Comparison of ENCODE assay signal across 14 cellular contexts in genomic region chr12:132596016-132596415, GRCh38. TPM values are rescaled to one million over a fixed set of nuclear protein-coding genes. Genes with fewer than 3 reads are reported as not detected.
A peak's percentile ranks its signal among the peaks of the same experiment; 100 is the strongest.
DNase-seq lines count a peak whose midpoint lies in the region; ATAC-seq, FAIRE-seq and TF ChIP-seq lines count a peak whose summit lies in the region.
"Had no signal": no experiment of that assay in that cellular context is flagged by ENCODE, and none has a peak within 500 bp of the region (broad histone marks: within the 10 kb centered on the region; RNA-seq: fewer than 3 reads in every experiment).

No MANE protein-coding gene starts in this region.

- H3K9me3 Mint-ChIP-seq in HFFc6: no peaks in the 10 kb centered on the region

- H2BK5ac ChIP-seq in mesenchymal stem cell (ENCODE audit: low read depth, low read length, poor library complexity, severe bottlenecking): no peak overlapping the region

- H3K27me3 Mint-ChIP-seq in HFFc6 (ENCODE audit: insufficient read depth): peaks cover 7% of the 10 kb centered on the region

- H3K4me1 ChIP-seq in K562 (replicated peaks in 1 of 2; ENCODE audit: control insufficient read depth in 2 of 2, insufficient read depth in 2 of 2, low read length in 2 of 2) (peaks cover 7 to 55% of the 10 kb centered on the region in 2 experiments; a peak in 3 of 5 replicates), mesenchymal stem cell (ENCODE audit: control insufficient read depth, insufficient read depth, low read depth, low read length) (peaks cover 19% of the 10 kb centered on the region)
- H3K4me1 ChIP-seq: psoas muscle had no signal

- TF ChIP-seq EP300 in K562 (IDR thresholded peaks at IDR 0.05; ENCODE audit: low read length): no peak

- H3K79me1 ChIP-seq in mesenchymal stem cell (replicated peaks; ENCODE audit: low read length, poor library complexity, severe bottlenecking): no peaks in the 10 kb centered on the region

- TF ChIP-seq CTCF in HFFc6 (IDR thresholded peaks at IDR 0.05) (no peak), K562 (IDR thresholded peaks at IDR 0.05 in 2 of 3, conservative IDR thresholded peaks at IDR 0.05 in 1 of 3; ENCODE audit: insufficient read depth in 2 of 3, low read depth in 1 of 3, low read length in 3 of 3) (no peak)

- FAIRE-seq in K562 (lab: Jason Lieb, UNC): no peak
- FAIRE-seq: TTC549 had no signal

- H3K23ac ChIP-seq in mesenchymal stem cell (ENCODE audit: low read length in 2 of 2): no peak overlapping the region

- DNase-seq in AG08396 (ENCODE audit: low spot score): peak; percentile 59
- peak; percentile 30 for DNase-seq in HFFc6
- no peak for DNase-seq in K562 (ENCODE audit: extremely low read depth in 1 of 4, low spot score in 3 of 4)
- DNase-seq in mesenchymal stem cell: peak; percentile 82
- no peak for DNase-seq in NCI-H146 (lab: John Stamatoyannopoulos, UW)
- no peak for DNase-seq in NCI-H2227 (lab: John Stamatoyannopoulos, UW; ENCODE audit: unreplicated experiment)
- no peak for DNase-seq in activated CD8-positive, alpha-beta memory T cell treated with anti-CD3 and anti-CD28 coated beads, Interleukin-2, amount 50 U/mL, for 4 hours
- no peak for DNase-seq in anterior cingulate cortex (lab: John Stamatoyannopoulos, UW)
- DNase-seq: dorsolateral prefrontal cortex; NCI-H446 treated with DMSO at 0.1 percent for 48 hours; stimulated activated naive B cell treated with anti-CD40 and anti-IgM and Interleukin-4, amounts not matched to agents 10 μg/mL and 1 μg/mL and 100 μg/mL, for 72 hours had no signal

- BruUV-seq in K562 (replicated peaks; lab: Mats Ljungman, UMichigan): no TSS peak

- 0 out of 2 replicates have a peak, but pooled peaks cover 5% of the 10 kb centered on the region for H4K20me1 ChIP-seq in K562 (replicated peaks; ENCODE audit: control insufficient read depth, insufficient read depth, low read length)

- POLR2A ChIA-PET in K562 (lab: Yijun Ruan, JAX): interaction anchor here (0.7 kb wide), 1 partner anchor 35 kb away, joined by 3 read pairs; no protein-coding TSS in a partner anchor

- peaks cover 22 to 41% of the 10 kb centered on the region in 2 experiments for H3K27me3 ChIP-seq in K562 (ENCODE audit: control insufficient read depth in 2 of 2, insufficient read depth in 2 of 2, low read length in 2 of 2)
- peaks cover 3 to 58% of the 10 kb centered on the region in 2 experiments for H3K27me3 ChIP-seq in mesenchymal stem cell (ENCODE audit: control insufficient read depth in 1 of 2, insufficient read depth in 1 of 2, low read length in 2 of 2)

- intact Hi-C loops in K562 (cut with micrococcal nuclease): no loop called here

- H3K27ac ChIP-seq in K562 (ENCODE audit: extremely low read depth, low read depth, low read length) (no peak overlapping the region), mesenchymal stem cell (ENCODE audit: low read length, poor library complexity, severe bottlenecking) (peak overlapping the region; percentile 33)
- H3K27ac ChIP-seq: dorsolateral prefrontal cortex, psoas muscle had no signal

- H2AK5ac ChIP-seq in mesenchymal stem cell (ENCODE audit: low read length, severe bottlenecking): peak overlapping the region; percentile 17

- peaks cover 20% of the 10 kb centered on the region for H3K4me1 Mint-ChIP-seq in HFFc6 (ENCODE audit: low read depth)

- H2BK12ac ChIP-seq in mesenchymal stem cell (ENCODE audit: low read length in 2 of 2): peak overlapping the region; percentile 14 to 65

- no peak overlapping the region for H3K27ac Mint-ChIP-seq in HFFc6
- H3K27ac Mint-ChIP-seq: stimulated activated naive B cell treated with anti-CD40 and anti-IgM and Interleukin-4, amounts not matched to agents 10 μg/mL and 1 μg/mL and 100 μg/mL, for 72 hours had no signal

- H3K9me3 ChIP-seq in K562 (replicated peaks; ENCODE audit: control insufficient read depth, insufficient read depth, low read depth, low read length) (no peaks in the 10 kb centered on the region), mesenchymal stem cell (ENCODE audit: control insufficient read depth, low read length) (no peaks in the 10 kb centered on the region)
- H3K9me3 ChIP-seq: psoas muscle had no signal

- H3K4me2 ChIP-seq in K562 (ENCODE audit: insufficient read depth, low read length) (no peak overlapping the region), mesenchymal stem cell (ENCODE audit: low read length, poor library complexity, severe bottlenecking) (no peak overlapping the region)

- no peaks in the 10 kb centered on the region for H3K79me2 ChIP-seq in K562 (ENCODE audit: control insufficient read depth, insufficient read depth, low read length)

- no peak for TF ChIP-seq POLR2A in K562 (conservative IDR thresholded peaks at IDR 0.05)

- H3K36me3 ChIP-seq in K562 (ENCODE audit: control insufficient read depth, insufficient read depth, low read length) (no peaks in the 10 kb centered on the region), mesenchymal stem cell (ENCODE audit: control insufficient read depth in 1 of 2, insufficient read depth in 2 of 2, low read depth in 1 of 2, low read length in 2 of 2) (no peaks in the 10 kb centered on the region)

- no peak for TF ChIP-seq RAD21 in K562 (CRISPR knock-in tag; conservative IDR thresholded peaks at IDR 0.05 in 1 of 2, IDR thresholded peaks at IDR 0.05 in 1 of 2)

- in situ Hi-C loops in K562 (cut with MboI): no loop called here

- H3K9me1 ChIP-seq in K562 (ENCODE audit: control insufficient read depth, insufficient read depth, low read length): no peaks in the 10 kb centered on the region

- peak overlapping the region; percentile 47 for H3K4me3 Mint-ChIP-seq in HFFc6
- H3K4me3 Mint-ChIP-seq: stimulated activated naive B cell treated with anti-CD40 and anti-IgM and Interleukin-4, amounts not matched to agents 10 μg/mL and 1 μg/mL and 100 μg/mL, for 72 hours had no signal

- peak overlapping the region; percentile 45 to 61 for H3K18ac ChIP-seq in mesenchymal stem cell (ENCODE audit: low read depth in 1 of 2, low read length in 2 of 2)

- no peak for ATAC-seq in K562
- ATAC-seq: psoas muscle; stimulated activated naive B cell treated with anti-CD40 and anti-IgM and Interleukin-4, amounts not matched to agents 10 μg/mL and 1 μg/mL and 100 μg/mL, for 72 hours had no signal

- H3K9ac ChIP-seq in K562 (ENCODE audit: insufficient read depth in 1 of 2, low read depth in 2 of 2, low read length in 2 of 2) (no peak overlapping the region), mesenchymal stem cell (ENCODE audit: low read length) (no peak overlapping the region)

- WGBS in K562 (ENCODE audit: insufficient coverage, low coverage, missing lambda C conversion rate): 34% methylated on average over 14 of the region's 18 CpGs
- WGBS in mesenchymal stem cell: 55% methylated on average over 18 of the region's 18 CpGs

- H2AFZ ChIP-seq in K562 (ENCODE audit: low read depth, low read length) (no peak overlapping the region), mesenchymal stem cell (ENCODE audit: low read depth, low read length) (no peak overlapping the region)

- no peaks in the 10 kb centered on the region for H3K36me3 Mint-ChIP-seq in HFFc6 (ENCODE audit: low read depth)

- CTCF ChIA-PET in K562 (lab: Yijun Ruan, JAX; ENCODE audit: low intra/inter-chr PET ratio): no interaction called here

- H4K91ac ChIP-seq in mesenchymal stem cell (ENCODE audit: low read length): peak overlapping the region; percentile 85

- H3K14ac ChIP-seq in mesenchymal stem cell (ENCODE audit: low read length in 2 of 2): no peak overlapping the region

- H2BK120ac ChIP-seq in mesenchymal stem cell (ENCODE audit: low read depth, low read length): no peak overlapping the region

- H3K4me3 ChIP-seq in K562 (no peak overlapping the region), mesenchymal stem cell (ENCODE audit: insufficient read depth in 1 of 2, low read depth in 1 of 2, low read length in 2 of 2) (no peak overlapping the region)
- H3K4me3 ChIP-seq: dorsolateral prefrontal cortex, psoas muscle had no signal

- H4K8ac ChIP-seq in mesenchymal stem cell (ENCODE audit: low read length): peak overlapping the region; percentile 33

- no peak overlapping the region for H2BK15ac ChIP-seq in mesenchymal stem cell (ENCODE audit: low read depth, poor library complexity, severe bottlenecking)

- H3K4ac ChIP-seq in mesenchymal stem cell (ENCODE audit: low read depth in 1 of 2, low read length in 2 of 2): peak overlapping the region; percentile 42 to 57

RNA-seq across cellular contexts. Expression of gene LRCOL1, which starts 14.4 kb away (rescaled TPM):
- total RNA-seq in HFFc6 (2021; fragmentation: NEBNext Ultra II Directional; extraction: Animal tissue kit (Norgen Biotek cat#: 25700)): under 1 TPM; 0.23 to 1.00 (median 0.52) TPM
- total RNA-seq in K562 (2011; cell fraction: chromatin; rRNA removed; ENCODE audit: low replicate concordance): not detected in 2 replicates
- total RNA-seq in K562 (2011; cell fraction: nucleolus; rRNA removed): not detected in 2 replicates
- total RNA-seq in K562 (2011; cell fraction: nucleoplasm; rRNA removed): not detected in 2 replicates
- total RNA-seq in K562 (2014; rRNA removed) (not detected in 2 replicates), K562 (2014; rRNA removed; fragmentation: Illumina TruSeq; extraction: Trizol) (not detected in 2 replicates), K562 (2015; rRNA removed; fragmentation: Illumina TruSeq; extraction: Trizol) (not detected in 2 replicates), K562 (2021) (not detected in 2 replicates)
- polyA plus RNA-seq in K562 (2011; rRNA removed) (not detected in 2 replicates), K562 (2014; fragmentation: Illumina TruSeq; extraction: Trizol) (not detected in 2 replicates), K562 (2014; fragmentation: Nextera tagmentation; extraction: Ambion mirVana) (not detected), K562 (2014; rRNA removed) (not detected in 2 replicates)
- 0.09 TPM in 1 of 2 replicates, not detected in the other for polyA plus RNA-seq in K562 (2011; cell fraction: cytosol; rRNA removed)
- 0.20 TPM in 1 of 2 replicates, not detected in the other for polyA plus RNA-seq in K562 (2011; cell fraction: nucleus; rRNA removed)
- not detected in 2 replicates for polyA plus RNA-seq in K562 (2012)
- not detected in 2 replicates for polyA minus RNA-seq in K562 (2011; rRNA and poly(A)+ RNA removed)
- polyA minus RNA-seq in K562 (2011; cell fraction: cytosol; rRNA and poly(A)+ RNA removed): not detected in 2 replicates
- not detected in 2 replicates for polyA minus RNA-seq in K562 (2011; cell fraction: nucleus; rRNA and poly(A)+ RNA removed)
- not detected for polyA plus RNA-seq in mesenchymal stem cell (2013, experiment 1 of 2)
- not detected for polyA plus RNA-seq in mesenchymal stem cell (2013, experiment 2 of 2)

RNA-seq across cellular contexts. Expression of gene P2RX2, which starts 22.6 kb away (rescaled TPM):
- total RNA-seq in HFFc6 (2021; fragmentation: NEBNext Ultra II Directional; extraction: Animal tissue kit (Norgen Biotek cat#: 25700)): not detected
- not detected in 2 replicates for total RNA-seq in K562 (2011; cell fraction: chromatin; rRNA removed; ENCODE audit: low replicate concordance)
- not detected in 2 replicates for total RNA-seq in K562 (2011; cell fraction: nucleolus; rRNA removed)
- total RNA-seq in K562 (2011; cell fraction: nucleoplasm; rRNA removed): not detected in 2 replicates
- not detected in 2 replicates for total RNA-seq in K562 (2014; rRNA removed)
- not detected in 2 replicates for total RNA-seq in K562 (2014; rRNA removed; fragmentation: Illumina TruSeq; extraction: Trizol)
- not detected in 2 replicates for total RNA-seq in K562 (2015; rRNA removed; fragmentation: Illumina TruSeq; extraction: Trizol)
- not detected in 2 replicates for total RNA-seq in K562 (2021)
- not detected in 2 replicates for polyA plus RNA-seq in K562 (2011; rRNA removed)
- not detected in 2 replicates for polyA plus RNA-seq in K562 (2011; cell fraction: cytosol; rRNA removed)
- polyA plus RNA-seq in K562 (2011; cell fraction: nucleus; rRNA removed): not detected in 2 replicates
- 0.06 and 0.14 TPM in 2 replicates for polyA plus RNA-seq in K562 (2012)
- not detected in 2 replicates for polyA plus RNA-seq in K562 (2014; fragmentation: Illumina TruSeq; extraction: Trizol)
- polyA plus RNA-seq in K562 (2014; fragmentation: Nextera tagmentation; extraction: Ambion mirVana): not detected
- polyA plus RNA-seq in K562 (2014; rRNA removed): not detected in 2 replicates
- polyA minus RNA-seq in K562 (2011; rRNA and poly(A)+ RNA removed): not detected in 2 replicates
- polyA minus RNA-seq in K562 (2011; cell fraction: cytosol; rRNA and poly(A)+ RNA removed): not detected in 2 replicates
- polyA minus RNA-seq in K562 (2011; cell fraction: nucleus; rRNA and poly(A)+ RNA removed): not detected in 2 replicates
- polyA plus RNA-seq in mesenchymal stem cell (2013, experiment 1 of 2): not detected
- polyA plus RNA-seq in mesenchymal stem cell (2013, experiment 2 of 2): not detected
- total RNA-seq: lung microvascular endothelial cell, psoas muscle had no signal

Comparison
In these comparisons a context has a peak if more than half of its experiments do, and no peak if none do; other contexts are left out.
1. DNase-seq: peak in AG08396 (single experiment), HFFc6 (single experiment) and mesenchymal stem cell (single experiment); none in K562 (0 of 4), NCI-H146 (single experiment), NCI-H2227 (single experiment), activated CD8-positive, alpha-beta memory T cell treated with anti-CD3 and anti-CD28 coated beads, Interleukin-2, amount 50 U/mL, for 4 hours (single experiment) and anterior cingulate cortex (0 of 58).